ENCODE assay signal across 11 cellular contexts in the genomic region with DNA sequence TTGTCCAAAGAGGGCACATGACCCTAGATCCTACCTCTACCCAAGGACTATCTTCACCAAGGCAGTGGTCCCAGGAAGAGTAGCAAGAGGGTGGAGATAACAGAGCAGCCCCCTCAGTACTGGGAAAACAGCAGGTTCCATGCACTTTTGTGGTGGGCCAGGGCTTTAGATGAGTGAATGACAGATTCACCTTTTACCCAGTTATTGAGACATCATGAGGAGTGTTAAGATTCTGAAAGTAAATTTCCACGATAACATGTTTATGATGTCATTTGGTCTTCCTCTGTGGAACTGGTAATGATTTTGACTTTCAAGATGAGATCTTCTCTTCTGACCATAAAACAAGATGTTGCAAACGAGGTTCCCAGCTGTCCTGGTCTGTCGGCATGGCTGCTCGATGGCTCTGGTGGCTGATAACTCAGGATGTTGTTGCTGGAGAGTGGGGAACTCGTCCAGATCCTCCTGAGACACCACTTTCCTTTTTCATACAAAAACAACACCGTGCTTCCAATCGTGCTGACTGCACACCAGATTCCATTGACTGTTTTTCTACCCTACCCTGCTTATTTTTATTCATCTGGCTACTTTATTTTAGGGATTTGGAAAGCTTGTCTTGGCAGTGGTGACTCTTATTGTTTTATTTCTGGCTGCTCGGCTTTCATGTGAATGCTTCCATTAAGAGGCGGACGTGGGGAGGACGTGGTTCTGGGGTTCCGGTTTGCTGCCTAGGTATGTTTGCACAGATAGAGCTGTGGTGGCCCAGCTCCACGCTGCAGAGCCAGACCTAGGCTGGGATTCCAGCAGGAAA.
DNase-seq lines count a peak whose midpoint lies in the region; ATAC-seq and TF ChIP-seq lines count a peak whose summit lies in the region.
"Had no signal": no experiment of that assay in that cellular context is flagged by ENCODE, and none has a peak within 500 bp of the region (broad histone marks: within the 10 kb centered on the region; RNA-seq: fewer than 3 reads in every experiment).

No MANE protein-coding gene starts in this region.

- H3K27ac ChIP-seq in muscle layer of colon (ENCODE audit: low read depth, low read length) = peak overlapping the region; percentile 26

- peaks cover 60% of the 10 kb centered on the region for H3K4me1 ChIP-seq in muscle layer of colon (ENCODE audit: insufficient read depth, low read length)

- CTCF ChIA-PET in activated CD4-positive, alpha-beta T cell treated with anti-CD3 and anti-CD28 coated beads, Interleukin-2, amount 10 ng/mL, durations not matched to agents 7 days and 5 days (lab: Charles Lee) = interaction anchor here (0.6 to 2.1 kb wide), 3 partner anchors 10 to 103 kb away, joined by 3 to 7 read pairs (median 3); no protein-coding TSS in a partner anchor

- peak overlapping the region; percentile 2 for H3K4me3 Mint-ChIP-seq in activated CD4-positive, alpha-beta T cell treated with anti-CD3 and anti-CD28 coated beads, Interleukin-2, amount 10 ng/mL, durations not matched to agents 7 days and 5 days
- no peak overlapping the region for H3K4me3 Mint-ChIP-seq in type B pancreatic cell
- H3K4me3 Mint-ChIP-seq: GM23338 had no signal

- no peaks in the 10 kb centered on the region for H3K36me3 ChIP-seq in muscle layer of colon (ENCODE audit: insufficient read depth, low read length)

- H3K4me3 ChIP-seq in muscle layer of colon (ENCODE audit: low read depth in 1 of 2, low read length in 2 of 2) = no peak overlapping the region
- H3K4me3 ChIP-seq: GM23338 had no signal

- H3K9me3 ChIP-seq in muscle layer of colon (ENCODE audit: low read length) = no peaks in the 10 kb centered on the region

- H3K27me3 ChIP-seq in muscle layer of colon (ENCODE audit: control insufficient read depth in 1 of 2, insufficient read depth in 2 of 2, low read length in 2 of 2) = no peaks in the 10 kb centered on the region

- no peak for ATAC-seq in omental fat pad (ENCODE audit: low FRiP score)
- ATAC-seq: GM23338 had no signal

- H3K4me1 Mint-ChIP-seq in activated CD4-positive, alpha-beta T cell treated with anti-CD3 and anti-CD28 coated beads, Interleukin-2, amount 10 ng/mL, durations not matched to agents 7 days and 5 days = peaks cover 23% of the 10 kb centered on the region
- peaks cover 50% of the 10 kb centered on the region for H3K4me1 Mint-ChIP-seq in type B pancreatic cell (ENCODE audit: unreplicated experiment)

- H3K36me3 Mint-ChIP-seq in activated CD4-positive, alpha-beta T cell treated with anti-CD3 and anti-CD28 coated beads, Interleukin-2, amount 10 ng/mL, durations not matched to agents 7 days and 5 days (ENCODE audit: low read depth) = peaks cover 6% of the 10 kb centered on the region
- H3K36me3 Mint-ChIP-seq in type B pancreatic cell = peaks cover 11% of the 10 kb centered on the region

- no peaks in the 10 kb centered on the region for H3K9me3 Mint-ChIP-seq in activated CD4-positive, alpha-beta T cell treated with anti-CD3 and anti-CD28 coated beads, Interleukin-2, amount 10 ng/mL, durations not matched to agents 7 days and 5 days
- H3K9me3 Mint-ChIP-seq in type B pancreatic cell = peaks cover 4% of the 10 kb centered on the region
- H3K9me3 Mint-ChIP-seq: activated T-helper 2 cell treated with anti-CD3 and anti-CD28 coated beads, Interferon-gamma antibody, Interleukin-2, Interleukin-4, amounts not matched to agents 10 μg/mL and 5 μg/mL and 100 μg/mL, durations not matched to agents 14 hours and 24 hours and 36 hours; GM23338 had no signal

- DNase-seq in activated CD4-positive, alpha-beta T cell treated with anti-CD3 and anti-CD28 coated beads, Interleukin-2, amount 10 ng/mL, durations not matched to agents 7 days and 5 days = no peak
- no peak for DNase-seq in activated CD4-positive, alpha-beta T cell treated with anti-CD3 and anti-CD28 coated beads for 4 hours
- peak; percentile 88 to 97 for DNase-seq in dermis microvascular lymphatic vessel endothelial cell (ENCODE audit: low read depth in 2 of 2)
- no peak for DNase-seq in type B pancreatic cell (ENCODE audit: extremely low spot score, unreplicated experiment)
- DNase-seq in HT-29 (ENCODE audit: low spot score) = no peak
- DNase-seq in omental fat pad (ENCODE audit: low spot score) = no peak
- DNase-seq in superior temporal gyrus (ENCODE audit: extremely low spot score) = no peak
- DNase-seq: NCI-H446 treated with DMSO at 0.1 percent for 48 hours had no signal

- H3K9ac ChIP-seq in muscle layer of colon (ENCODE audit: low read length) = no peak overlapping the region

- H3K27ac Mint-ChIP-seq in activated CD4-positive, alpha-beta T cell treated with anti-CD3 and anti-CD28 coated beads, Interleukin-2, amount 10 ng/mL, durations not matched to agents 7 days and 5 days = peak overlapping the region; percentile 11
- peak overlapping the region; percentile 21 for H3K27ac Mint-ChIP-seq in type B pancreatic cell
- H3K27ac Mint-ChIP-seq: activated T-helper 2 cell treated with anti-CD3 and anti-CD28 coated beads, Interferon-gamma antibody, Interleukin-2, Interleukin-4, amounts not matched to agents 10 μg/mL and 5 μg/mL and 100 μg/mL, durations not matched to agents 14 hours and 24 hours and 36 hours; GM23338 had no signal

- TF ChIP-seq CTCF in type B pancreatic cell (conservative IDR thresholded peaks at IDR 0.05) = no peak
- no peak for TF ChIP-seq CTCF in omental fat pad (IDR thresholded peaks at IDR 0.05)

- POLR2A ChIA-PET in activated CD4-positive, alpha-beta T cell treated with anti-CD3 and anti-CD28 coated beads, Interleukin-2, amount 10 ng/mL, durations not matched to agents 7 days and 5 days (lab: Charles Lee) = interaction anchor here (0.7 kb wide), 1 partner anchor 88 kb away, joined by 3 read pairs; no protein-coding TSS in a partner anchor

- H3K27me3 Mint-ChIP-seq in activated CD4-positive, alpha-beta T cell treated with anti-CD3 and anti-CD28 coated beads, Interleukin-2, amount 10 ng/mL, durations not matched to agents 7 days and 5 days = no peaks in the 10 kb centered on the region
- no peaks in the 10 kb centered on the region for H3K27me3 Mint-ChIP-seq in type B pancreatic cell

Comparison
In these comparisons a context has a peak if more than half of its experiments do, and no peak if none do; other contexts are left out.
1. DNase-seq: peak in dermis microvascular lymphatic vessel endothelial cell (2 of 2); none in activated CD4-positive, alpha-beta T cell treated with anti-CD3 and anti-CD28 coated beads, Interleukin-2, amount 10 ng/mL, durations not matched to agents 7 days and 5 days (single experiment), activated CD4-positive, alpha-beta T cell treated with anti-CD3 and anti-CD28 coated beads for 4 hours (0 of 2), type B pancreatic cell (single experiment), HT-29 (single experiment), omental fat pad (single experiment) and superior temporal gyrus (single experiment).